11 cellular contexts compared by ENCODE assay signal in genomic region chr17:40326832-40327199, GRCh38. TPM values are rescaled to one million over a fixed set of nuclear protein-coding genes. Genes with fewer than 3 reads are reported as not detected.
DNase-seq lines count a peak whose midpoint lies in the region; ATAC-seq and TF ChIP-seq lines count a peak whose summit lies in the region.
"Had no signal": no experiment of that assay in that cellular context is flagged by ENCODE, and none has a peak within 500 bp of the region (broad histone marks: within the 10 kb centered on the region; RNA-seq: fewer than 3 reads in every experiment).

No MANE protein-coding gene starts in this region.

- CTCF ChIA-PET in CD4-positive, alpha-beta memory T cell (lab: Charles Lee; ENCODE audit: partially characterized antibody) = interaction anchor here (1.0 to 18.7 kb wide), 6 partner anchors 10 to 28 kb away, joined by 4 to 252 read pairs (median 22); partner anchors contain the start of gene RARA

- peak overlapping the region; percentile 98 for H3K4me2 ChIP-seq in OCI-LY3 (ENCODE audit: low read length)

- H3K4me3 Mint-ChIP-seq in CD4-positive, alpha-beta memory T cell = peak overlapping the region; percentile 72 to 98 (median 91)

- H3K27me3 ChIP-seq in CD4-positive, alpha-beta memory T cell (ENCODE audit: insufficient read depth, low read length) = no peaks in the 10 kb centered on the region
- H3K27me3 ChIP-seq in OCI-LY3 (ENCODE audit: low read depth, low read length) (no peaks in the 10 kb centered on the region), esophagus squamous epithelium (no peaks in the 10 kb centered on the region), psoas muscle (ENCODE audit: insufficient read depth in 3 of 3, low read length in 2 of 3) (no peaks in the 10 kb centered on the region)

- H3K79me2 ChIP-seq in OCI-LY3 (ENCODE audit: low read length) = peaks cover 98% of the 10 kb centered on the region

- peaks cover 49% of the 10 kb centered on the region for H4K20me1 ChIP-seq in OCI-LY3 (ENCODE audit: insufficient read depth, low read length)

- H3K4me1 Mint-ChIP-seq in CD4-positive, alpha-beta memory T cell = peaks cover 64 to 97% (median 83%) of the 10 kb centered on the region in 4 donors

- peak overlapping the region; percentile 65; the same call in 1 of the 2 replicates for H3K9ac ChIP-seq in OCI-LY3 (ENCODE audit: low read length)

- peaks cover 0 to 3% (median 0%) of the 10 kb centered on the region in 8 donors for H3K9me3 Mint-ChIP-seq in CD4-positive, alpha-beta memory T cell
- H3K9me3 Mint-ChIP-seq: brain had no signal

- no peak for TF ChIP-seq POLR2A in esophagus squamous epithelium (IDR thresholded peaks at IDR 0.05)

- peaks cover 9% of the 10 kb centered on the region for H3K36me3 ChIP-seq in CD4-positive, alpha-beta memory T cell (ENCODE audit: insufficient read depth, low read length)
- peaks cover 12% of the 10 kb centered on the region for H3K36me3 ChIP-seq in OCI-LY3 (replicated peaks; ENCODE audit: low read depth, low read length)
- peaks cover 0 to 10% (median 0%) of the 10 kb centered on the region in 3 donors for H3K36me3 ChIP-seq in esophagus squamous epithelium
- peaks cover 0 to 9% of the 10 kb centered on the region in 2 donors for H3K36me3 ChIP-seq in psoas muscle (ENCODE audit: insufficient read depth in 1 of 2, low read depth in 1 of 2)

- no peak for TF ChIP-seq CTCF in OCI-LY3 (IDR thresholded peaks at IDR 0.05; ENCODE audit: low read depth, low read length)
- no peak for TF ChIP-seq CTCF in esophagus squamous epithelium (IDR thresholded peaks at IDR 0.05)
- no peak for TF ChIP-seq CTCF in psoas muscle (IDR thresholded peaks at IDR 0.05)

- no peaks in the 10 kb centered on the region for H3K9me3 ChIP-seq in CD4-positive, alpha-beta memory T cell (ENCODE audit: control insufficient read depth in 1 of 2, low read length in 2 of 2)
- H3K9me3 ChIP-seq in OCI-LY3 (ENCODE audit: insufficient read depth, low read length) (no peaks in the 10 kb centered on the region), esophagus squamous epithelium (no peaks in the 10 kb centered on the region), psoas muscle (no peaks in the 10 kb centered on the region)

- H2AFZ ChIP-seq in OCI-LY3 (ENCODE audit: low read depth, low read length) = no peak overlapping the region

- H3K27ac Mint-ChIP-seq in CD4-positive, alpha-beta memory T cell = peak overlapping the region; percentile 96 to 100 (median 99)

- peaks cover 6 to 40% of the 10 kb centered on the region in 2 donors for H3K36me3 Mint-ChIP-seq in CD4-positive, alpha-beta memory T cell

- peaks cover 1 to 3% of the 10 kb centered on the region in 2 donors for H3K27me3 Mint-ChIP-seq in CD4-positive, alpha-beta memory T cell
- H3K27me3 Mint-ChIP-seq: brain had no signal

- peaks cover 92% of the 10 kb centered on the region for H3K4me1 ChIP-seq in CD4-positive, alpha-beta memory T cell (ENCODE audit: insufficient read depth, low read length)
- H3K4me1 ChIP-seq in OCI-LY3 (ENCODE audit: low read length) (peaks cover 68% of the 10 kb centered on the region), esophagus squamous epithelium (peaks cover 81 to 100% (median 95%) of the 10 kb centered on the region in 3 donors), psoas muscle (peaks cover 96% of the 10 kb centered on the region)

- POLR2A ChIA-PET in CD4-positive, alpha-beta memory T cell (lab: Charles Lee; ENCODE audit: partially characterized antibody) = interaction anchor here (0.6 to 37.1 kb wide), 9 partner anchors 16 to 320 kb away, joined by 3 to 1054 read pairs (median 3); partner anchors contain the start of genes CDC6, RARA and WIPF2

- peak overlapping the region; percentile 99 for H3K27ac ChIP-seq in CD4-positive, alpha-beta memory T cell (ENCODE audit: low read depth, low read length)
- H3K27ac ChIP-seq in OCI-LY3 (ENCODE audit: low read length) = peak overlapping the region; percentile 74; the same call in 1 of the 2 replicates
- peak overlapping the region; percentile 2 to 94 (median 90) for H3K27ac ChIP-seq in esophagus squamous epithelium
- peak overlapping the region; percentile 97 for H3K27ac ChIP-seq in psoas muscle

- peak overlapping the region; percentile 19 to 56 for H3K4me3 ChIP-seq in CD4-positive, alpha-beta memory T cell (ENCODE audit: low read length in 2 of 2)
- H3K4me3 ChIP-seq in OCI-LY3 (ENCODE audit: low read length) (peak overlapping the region; percentile 71), esophagus squamous epithelium (peak overlapping the region in 1 of 4 donors; percentile 2), psoas muscle (peak overlapping the region; percentile 23)

- ATAC-seq in psoas muscle = no peak

- no peak for DNase-seq in CD4-positive, alpha-beta memory T cell
- DNase-seq in esophagus squamous epithelium (lab: John Stamatoyannopoulos, UW) (no peak), psoas muscle (peak; percentile 31 to 54), CD1c-positive myeloid dendritic cell (ENCODE audit: extremely low spot score) (no peak), COLO829 (ENCODE audit: low spot score) (no peak), NCI-H82 treated with DMSO at 0.1 percent for 48 hours (lab: John Stamatoyannopoulos, UW; ENCODE audit: unreplicated experiment) (no peak), SW480 (ENCODE audit: low spot score) (no peak)
- DNase-seq: DND-41, NCI-H526 treated with DMSO at 0.1 percent for 48 hours had no signal

- 83% methylated on average over 1 of the region's 1 CpG for WGBS in esophagus squamous epithelium, 2 donors
- 12 to 31% (median 17%) methylated on average over 1 of the region's 1 CpG for WGBS in psoas muscle, 3 donors

- intact Hi-C loops in CD4-positive, alpha-beta memory T cell (cut with micrococcal nuclease) = loop anchor here (1.0 to 2.0 kb wide), 3 partner anchors 9 to 24 kb away; no protein-coding TSS in a partner anchor
- intact Hi-C loops in esophagus squamous epithelium (cut with DNase I) (no loop called here), psoas muscle (cut with DNase I) (no loop called here)

RNA-seq across cellular contexts. Expression of gene RARA, which starts 17.8 kb away (rescaled TPM):
- 10 to 100 TPM; 54.1 to 54.5 TPM for total RNA-seq in CD4-positive, alpha-beta memory T cell
- 10 to 100 TPM in 1 of 2 donors, 1 to 10 TPM in 1; 5.1 to 20.7 TPM for polyA plus RNA-seq in CD4-positive, alpha-beta memory T cell
- total RNA-seq in esophagus squamous epithelium = 10 to 100 TPM in 2 of 4 donors, 1 to 10 TPM in 2; 6.7 to 14.2 (median 10.8) TPM
- 10 to 100 TPM; 15.0 to 51.1 (median 44.6) TPM for total RNA-seq in psoas muscle
- polyA plus RNA-seq in psoas muscle = 10 to 100 TPM; 15.0 to 76.9 (median 18.6) TPM

RNA-seq across cellular contexts. Expression of gene GJD3, which starts 37.7 kb away (rescaled TPM):
- total RNA-seq in CD4-positive, alpha-beta memory T cell = not detected
- polyA plus RNA-seq in CD4-positive, alpha-beta memory T cell = not detected
- total RNA-seq in esophagus squamous epithelium (1 to 10 TPM in 1 of 4 donors, under 1 TPM in 2, not detected in 1; 0.38 to 1.7 (median 0.47) TPM), psoas muscle (1 to 10 TPM in 2 of 4 donors, under 1 TPM in 2; 0.34 to 1.4 (median 0.82) TPM)
- under 1 TPM in 2 of 3 donors, not detected in 1; 0.17 to 0.25 TPM for polyA plus RNA-seq in psoas muscle

RNA-seq across cellular contexts. Expression of gene CDC6, which starts 39.1 kb away (rescaled TPM):
- total RNA-seq in CD4-positive, alpha-beta memory T cell = 1 to 10 TPM in 1 of 2 experiments, under 1 TPM in 1; 0.72 to 2.1 TPM
- polyA plus RNA-seq in CD4-positive, alpha-beta memory T cell = under 1 TPM; 0.61 to 0.87 TPM
- total RNA-seq in esophagus squamous epithelium (10 to 100 TPM in 2 of 4 donors, 1 to 10 TPM in 2; 2.9 to 17.8 (median 9.8) TPM), psoas muscle (under 1 TPM; 0.27 to 0.90 (median 0.42) TPM)
- polyA plus RNA-seq in psoas muscle = 1 to 10 TPM in 2 of 3 donors, under 1 TPM in 1; 0.86 to 2.5 (median 1.4) TPM

Comparison
In these comparisons a context has a peak if more than half of its experiments do, and no peak if none do; other contexts are left out.
1. DNase-seq: peak in psoas muscle (2 of 2); none in CD4-positive, alpha-beta memory T cell (0 of 5), esophagus squamous epithelium (single experiment), CD1c-positive myeloid dendritic cell (single experiment), COLO829 (single experiment), NCI-H82 treated with DMSO at 0.1 percent for 48 hours (single experiment) and SW480 (single experiment).
2. Peak in every context shown above with its lines, with median percentiles within 50 percentile points of each other: H3K27ac ChIP-seq.